In the genomic region with DNA sequence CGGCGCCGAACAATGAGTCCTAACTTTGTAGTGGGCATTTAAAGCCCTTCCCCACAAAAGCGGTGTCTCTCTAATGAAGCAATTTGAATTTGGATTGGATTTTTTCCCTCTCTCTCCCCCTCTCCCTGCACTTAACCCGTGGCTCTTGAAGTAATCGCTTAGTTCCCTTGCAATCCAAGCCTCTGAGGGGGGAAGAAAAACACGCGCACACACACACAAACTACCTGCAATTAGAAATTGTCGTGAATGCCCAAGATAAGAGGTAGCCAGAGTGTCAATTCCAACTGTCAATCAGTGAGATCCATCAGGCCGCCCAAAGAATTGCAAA, we compare ENCODE assay signal across 1 cellular context.
TF ChIP-seq lines count a peak whose summit lies in the region.

No MANE protein-coding gene starts in this region.

TF ChIP-seq in A549, 52 proteins besides CTCF, POLR2A, EP300 and RAD21 (continued from another document):
- TF ChIP-seq SREBF2 (IDR thresholded peaks at IDR 0.05), result no peak
- TF ChIP-seq RCOR1 (IDR thresholded peaks at IDR 0.05; ENCODE audit: low read depth, low read length), result no peak
- TF ChIP-seq NFE2L2 (conservative IDR thresholded peaks at IDR 0.05; ENCODE audit: low read length), result no peak
- TF ChIP-seq, protein P1, sequence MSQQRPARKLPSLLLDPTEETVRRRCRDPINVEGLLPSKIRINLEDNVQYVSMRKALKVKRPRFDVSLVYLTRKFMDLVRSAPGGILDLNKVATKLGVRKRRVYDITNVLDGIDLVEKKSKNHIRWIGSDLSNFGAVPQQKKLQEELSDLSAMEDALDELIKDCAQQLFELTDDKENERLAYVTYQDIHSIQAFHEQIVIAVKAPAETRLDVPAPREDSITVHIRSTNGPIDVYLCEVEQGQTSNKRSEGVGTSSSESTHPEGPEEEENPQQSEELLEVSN (IDR thresholded peaks at IDR 0.05; ENCODE audit: borderline replicate concordance, low read depth), result no peak
- no peak for TF ChIP-seq RFX5 (IDR thresholded peaks at IDR 0.05)
- no peak for TF ChIP-seq ZNF302 (CRISPR knock-in tag; IDR thresholded peaks at IDR 0.05)
